ENCODE assay signal across 1 cellular context in genomic region chr7:100896743-100897051, GRCh38.
A peak's percentile ranks its signal among the peaks of the same experiment; 100 is the strongest.
TF ChIP-seq lines count a peak whose summit lies in the region.

No MANE protein-coding gene starts in this region.

TF ChIP-seq in WTC11, 78 proteins besides CTCF, POLR2A, EP300 and RAD21 (continued from another document):
- TF ChIP-seq, protein P1, sequence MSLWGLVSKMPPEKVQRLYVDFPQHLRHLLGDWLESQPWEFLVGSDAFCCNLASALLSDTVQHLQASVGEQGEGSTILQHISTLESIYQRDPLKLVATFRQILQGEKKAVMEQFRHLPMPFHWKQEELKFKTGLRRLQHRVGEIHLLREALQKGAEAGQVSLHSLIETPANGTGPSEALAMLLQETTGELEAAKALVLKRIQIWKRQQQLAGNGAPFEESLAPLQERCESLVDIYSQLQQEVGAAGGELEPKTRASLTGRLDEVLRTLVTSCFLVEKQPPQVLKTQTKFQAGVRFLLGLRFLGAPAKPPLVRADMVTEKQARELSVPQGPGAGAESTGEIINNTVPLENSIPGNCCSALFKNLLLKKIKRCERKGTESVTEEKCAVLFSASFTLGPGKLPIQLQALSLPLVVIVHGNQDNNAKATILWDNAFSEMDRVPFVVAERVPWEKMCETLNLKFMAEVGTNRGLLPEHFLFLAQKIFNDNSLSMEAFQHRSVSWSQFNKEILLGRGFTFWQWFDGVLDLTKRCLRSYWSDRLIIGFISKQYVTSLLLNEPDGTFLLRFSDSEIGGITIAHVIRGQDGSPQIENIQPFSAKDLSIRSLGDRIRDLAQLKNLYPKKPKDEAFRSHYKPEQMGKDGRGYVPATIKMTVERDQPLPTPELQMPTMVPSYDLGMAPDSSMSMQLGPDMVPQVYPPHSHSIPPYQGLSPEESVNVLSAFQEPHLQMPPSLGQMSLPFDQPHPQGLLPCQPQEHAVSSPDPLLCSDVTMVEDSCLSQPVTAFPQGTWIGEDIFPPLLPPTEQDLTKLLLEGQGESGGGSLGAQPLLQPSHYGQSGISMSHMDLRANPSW (CRISPR knock-in tag; conservative IDR thresholded peaks at IDR 0.05; ENCODE audit: low read depth): no peak
- TF ChIP-seq TP53 (CRISPR knock-in tag; IDR thresholded peaks at IDR 0.05) (no peak), GABPB1 (CRISPR knock-in tag; IDR thresholded peaks at IDR 0.05) (0 out of 2 replicates have a peak, but pooled peaks have one; percentile 4)
- TF ChIP-seq, protein P2, sequence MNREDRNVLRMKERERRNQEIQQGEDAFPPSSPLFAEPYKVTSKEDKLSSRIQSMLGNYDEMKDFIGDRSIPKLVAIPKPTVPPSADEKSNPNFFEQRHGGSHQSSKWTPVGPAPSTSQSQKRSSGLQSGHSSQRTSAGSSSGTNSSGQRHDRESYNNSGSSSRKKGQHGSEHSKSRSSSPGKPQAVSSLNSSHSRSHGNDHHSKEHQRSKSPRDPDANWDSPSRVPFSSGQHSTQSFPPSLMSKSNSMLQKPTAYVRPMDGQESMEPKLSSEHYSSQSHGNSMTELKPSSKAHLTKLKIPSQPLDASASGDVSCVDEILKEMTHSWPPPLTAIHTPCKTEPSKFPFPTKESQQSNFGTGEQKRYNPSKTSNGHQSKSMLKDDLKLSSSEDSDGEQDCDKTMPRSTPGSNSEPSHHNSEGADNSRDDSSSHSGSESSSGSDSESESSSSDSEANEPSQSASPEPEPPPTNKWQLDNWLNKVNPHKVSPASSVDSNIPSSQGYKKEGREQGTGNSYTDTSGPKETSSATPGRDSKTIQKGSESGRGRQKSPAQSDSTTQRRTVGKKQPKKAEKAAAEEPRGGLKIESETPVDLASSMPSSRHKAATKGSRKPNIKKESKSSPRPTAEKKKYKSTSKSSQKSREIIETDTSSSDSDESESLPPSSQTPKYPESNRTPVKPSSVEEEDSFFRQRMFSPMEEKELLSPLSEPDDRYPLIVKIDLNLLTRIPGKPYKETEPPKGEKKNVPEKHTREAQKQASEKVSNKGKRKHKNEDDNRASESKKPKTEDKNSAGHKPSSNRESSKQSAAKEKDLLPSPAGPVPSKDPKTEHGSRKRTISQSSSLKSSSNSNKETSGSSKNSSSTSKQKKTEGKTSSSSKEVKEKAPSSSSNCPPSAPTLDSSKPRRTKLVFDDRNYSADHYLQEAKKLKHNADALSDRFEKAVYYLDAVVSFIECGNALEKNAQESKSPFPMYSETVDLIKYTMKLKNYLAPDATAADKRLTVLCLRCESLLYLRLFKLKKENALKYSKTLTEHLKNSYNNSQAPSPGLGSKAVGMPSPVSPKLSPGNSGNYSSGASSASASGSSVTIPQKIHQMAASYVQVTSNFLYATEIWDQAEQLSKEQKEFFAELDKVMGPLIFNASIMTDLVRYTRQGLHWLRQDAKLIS (CRISPR knock-in tag; IDR thresholded peaks at IDR 0.05; ENCODE audit: borderline replicate concordance): no peak
TF ChIP-seq in WTC11: peak in this region for 4.
